1 cellular context compared by ENCODE assay signal in the genomic region with DNA sequence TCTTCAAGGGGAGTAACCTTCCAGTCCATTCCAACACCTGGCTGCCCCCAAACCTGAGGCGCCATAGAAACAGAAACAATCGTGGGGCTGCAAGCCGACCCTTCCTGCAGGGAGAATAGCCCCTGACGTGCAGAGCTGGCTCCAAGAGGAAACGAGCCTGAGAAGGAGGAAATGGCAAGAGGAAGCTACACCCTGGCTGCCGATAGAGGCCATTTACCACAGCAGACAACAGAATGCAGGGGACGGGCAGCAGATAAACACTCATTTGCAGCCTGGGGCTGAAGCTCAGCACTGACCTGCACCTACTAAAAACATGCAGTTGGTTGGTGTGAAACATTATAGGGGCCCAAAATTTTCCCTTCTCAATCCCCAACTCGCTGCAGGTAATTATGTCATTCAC.
A peak's percentile ranks its signal among the peaks of the same experiment; 100 is the strongest.
TF ChIP-seq lines count a peak whose summit lies in the region.

No MANE protein-coding gene starts in this region.

TF ChIP-seq in K562, 482 proteins besides CTCF, POLR2A, EP300 and RAD21 (continued from another document):
- TF ChIP-seq EP400 (IDR thresholded peaks at IDR 0.05) (no peak), SMAD3 (CRISPR knock-in tag; conservative IDR thresholded peaks at IDR 0.05) (no peak), CBFA2T3 (IDR thresholded peaks at IDR 0.05) (peak; percentile 18; the same call in 1 of the 2 replicates), ETV6 (IDR thresholded peaks at IDR 0.05; ENCODE audit: borderline replicate concordance in 1 of 2, low read depth in 2 of 2, low read length in 1 of 2) (peak; percentile 88 to 96; a peak in 3 of 4 replicates), ETV6 (CRISPR knock-in tag; IDR thresholded peaks at IDR 0.05; ENCODE audit: borderline replicate concordance) (no peak), SPI1 (IDR thresholded peaks at IDR 0.05; ENCODE audit: borderline replicate concordance, low read depth, low read length) (peak; percentile 73; the same call in 1 of the 2 replicates), JUND (IDR thresholded peaks at IDR 0.05; ENCODE audit: borderline replicate concordance, low read depth, low read length) (no peak), JUND (tag; IDR thresholded peaks at IDR 0.05; ENCODE audit: borderline replicate concordance, low read depth, low read length) (0 out of 3 replicates have a peak, but pooled peaks have one; percentile 16), ETV1 (tag; conservative IDR thresholded peaks at IDR 0.05; ENCODE audit: low read depth) (0 out of 2 replicates have a peak, but pooled peaks have one; percentile 23), ZNF133 (CRISPR knock-in tag; IDR thresholded peaks at IDR 0.05) (no peak), ZFP36 (IDR thresholded peaks at IDR 0.05; ENCODE audit: low read depth, low read length, partially characterized antibody) (no peak), ATF7 (IDR thresholded peaks at IDR 0.05) (no peak)
- TF ChIP-seq, protein P1, sequence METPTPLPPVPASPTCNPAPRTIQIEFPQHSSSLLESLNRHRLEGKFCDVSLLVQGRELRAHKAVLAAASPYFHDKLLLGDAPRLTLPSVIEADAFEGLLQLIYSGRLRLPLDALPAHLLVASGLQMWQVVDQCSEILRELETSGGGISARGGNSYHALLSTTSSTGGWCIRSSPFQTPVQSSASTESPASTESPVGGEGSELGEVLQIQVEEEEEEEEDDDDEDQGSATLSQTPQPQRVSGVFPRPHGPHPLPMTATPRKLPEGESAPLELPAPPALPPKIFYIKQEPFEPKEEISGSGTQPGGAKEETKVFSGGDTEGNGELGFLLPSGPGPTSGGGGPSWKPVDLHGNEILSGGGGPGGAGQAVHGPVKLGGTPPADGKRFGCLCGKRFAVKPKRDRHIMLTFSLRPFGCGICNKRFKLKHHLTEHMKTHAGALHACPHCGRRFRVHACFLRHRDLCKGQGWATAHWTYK (CRISPR knock-in tag; IDR thresholded peaks at IDR 0.05): 0 out of 2 replicates have a peak, but pooled peaks have one; percentile 13
- TF ChIP-seq, protein P2, sequence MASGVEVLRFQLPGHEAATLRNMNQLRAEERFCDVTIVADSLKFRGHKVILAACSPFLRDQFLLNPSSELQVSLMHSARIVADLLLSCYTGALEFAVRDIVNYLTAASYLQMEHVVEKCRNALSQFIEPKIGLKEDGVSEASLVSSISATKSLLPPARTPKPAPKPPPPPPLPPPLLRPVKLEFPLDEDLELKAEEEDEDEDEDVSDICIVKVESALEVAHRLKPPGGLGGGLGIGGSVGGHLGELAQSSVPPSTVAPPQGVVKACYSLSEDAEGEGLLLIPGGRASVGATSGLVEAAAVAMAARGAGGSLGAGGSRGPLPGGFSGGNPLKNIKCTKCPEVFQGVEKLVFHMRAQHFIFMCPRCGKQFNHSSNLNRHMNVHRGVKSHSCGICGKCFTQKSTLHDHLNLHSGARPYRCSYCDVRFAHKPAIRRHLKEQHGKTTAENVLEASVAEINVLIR (CRISPR knock-in tag; IDR thresholded peaks at IDR 0.05): no peak
- TF ChIP-seq, protein P3, sequence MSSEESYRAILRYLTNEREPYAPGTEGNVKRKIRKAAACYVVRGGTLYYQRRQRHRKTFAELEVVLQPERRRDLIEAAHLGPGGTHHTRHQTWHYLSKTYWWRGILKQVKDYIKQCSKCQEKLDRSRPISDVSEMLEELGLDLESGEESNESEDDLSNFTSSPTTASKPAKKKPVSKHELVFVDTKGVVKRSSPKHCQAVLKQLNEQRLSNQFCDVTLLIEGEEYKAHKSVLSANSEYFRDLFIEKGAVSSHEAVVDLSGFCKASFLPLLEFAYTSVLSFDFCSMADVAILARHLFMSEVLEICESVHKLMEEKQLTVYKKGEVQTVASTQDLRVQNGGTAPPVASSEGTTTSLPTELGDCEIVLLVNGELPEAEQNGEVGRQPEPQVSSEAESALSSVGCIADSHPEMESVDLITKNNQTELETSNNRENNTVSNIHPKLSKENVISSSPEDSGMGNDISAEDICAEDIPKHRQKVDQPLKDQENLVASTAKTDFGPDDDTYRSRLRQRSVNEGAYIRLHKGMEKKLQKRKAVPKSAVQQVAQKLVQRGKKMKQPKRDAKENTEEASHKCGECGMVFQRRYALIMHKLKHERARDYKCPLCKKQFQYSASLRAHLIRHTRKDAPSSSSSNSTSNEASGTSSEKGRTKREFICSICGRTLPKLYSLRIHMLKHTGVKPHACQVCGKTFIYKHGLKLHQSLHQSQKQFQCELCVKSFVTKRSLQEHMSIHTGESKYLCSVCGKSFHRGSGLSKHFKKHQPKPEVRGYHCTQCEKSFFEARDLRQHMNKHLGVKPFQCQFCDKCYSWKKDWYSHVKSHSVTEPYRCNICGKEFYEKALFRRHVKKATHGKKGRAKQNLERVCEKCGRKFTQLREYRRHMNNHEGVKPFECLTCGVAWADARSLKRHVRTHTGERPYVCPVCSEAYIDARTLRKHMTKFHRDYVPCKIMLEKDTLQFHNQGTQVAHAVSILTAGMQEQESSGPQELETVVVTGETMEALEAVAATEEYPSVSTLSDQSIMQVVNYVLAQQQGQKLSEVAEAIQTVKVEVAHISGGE (CRISPR knock-in tag; IDR thresholded peaks at IDR 0.05): 0 out of 6 replicates have a peak, but pooled peaks of 1 of the 3 experiments have one; percentile 16
